Comparison of ENCODE assay signal across 18 cellular contexts in the genomic region with DNA sequence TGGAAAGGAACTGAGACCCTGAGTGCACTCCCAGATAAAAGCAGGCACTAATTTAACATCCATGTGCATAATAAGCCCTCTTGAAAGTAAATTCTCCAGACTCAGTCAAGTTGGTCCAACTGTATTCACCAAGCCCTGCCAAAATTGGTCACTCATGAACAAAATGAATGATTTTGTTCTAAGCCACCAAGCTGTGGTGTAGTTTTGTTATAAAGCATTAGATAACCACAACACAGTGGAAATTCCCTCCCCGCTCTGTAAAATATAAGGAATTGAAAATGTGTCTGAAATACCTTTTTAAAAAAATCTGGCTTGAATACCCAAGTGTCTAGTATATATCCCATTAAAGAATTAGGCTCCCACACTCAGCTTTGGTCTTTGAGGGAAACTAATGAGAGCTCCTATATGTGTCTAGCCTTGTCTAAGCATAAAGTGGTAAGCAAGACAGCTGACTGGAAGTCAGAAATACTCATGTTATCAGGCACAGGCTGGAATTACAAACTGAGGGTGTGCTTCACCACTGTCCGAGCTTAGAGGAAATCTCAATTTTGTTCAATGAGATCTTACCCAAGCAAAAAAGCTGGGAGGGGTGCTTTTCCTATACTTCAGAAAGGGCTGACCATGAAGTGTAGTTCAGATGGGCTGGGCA. TPM values are rescaled to one million over a fixed set of nuclear protein-coding genes. Genes with fewer than 3 reads are reported as not detected.
DNase-seq lines count a peak whose midpoint lies in the region; ATAC-seq and FAIRE-seq lines count a peak whose summit lies in the region.
"Had no signal": no experiment of that assay in that cellular context is flagged by ENCODE, and none has a peak within 500 bp of the region (broad histone marks: within the 10 kb centered on the region; RNA-seq: fewer than 3 reads in every experiment).

No MANE protein-coding gene starts in this region.

- H3K4me3 Mint-ChIP-seq in activated naive CD8-positive, alpha-beta T cell treated with anti-CD3 and anti-CD28 coated beads, Interleukin-2, amount 50 U/mL, for 24 hours, result no peak overlapping the region
- H3K4me3 Mint-ChIP-seq in activated T-helper 1 cell treated with anti-CD3 and anti-CD28 coated beads, Interleukin-12 subunit alpha, Interleukin-12 subunit beta, Interleukin-2, Interleukin-4 antibody, amounts not matched to agents 30 ng/mL and 10 ng/mL and 1 ng/mL, durations not matched to agents 14 hours and 24 hours and 36 hours, result no peak overlapping the region
- H3K4me3 Mint-ChIP-seq: CD14-positive monocyte, immature natural killer cell had no signal

- DNase-seq in GM18507 (ENCODE audit: extremely low spot score, insufficient read length, low read depth) (no peak), COLO668 (lab: John Stamatoyannopoulos, UW; ENCODE audit: unreplicated experiment) (no peak), left lobe of liver (ENCODE audit: low spot score) (no peak)
- no peak for DNase-seq in activated naive CD8-positive, alpha-beta T cell treated with anti-CD3 and anti-CD28 coated beads, Interleukin-2, amount 50 U/mL, for 24 hours
- DNase-seq in activated T-helper 1 cell treated with anti-CD3 and anti-CD28 coated beads, Interleukin-12 subunit alpha, Interleukin-12 subunit beta, Interleukin-2, Interleukin-4 antibody, amounts not matched to agents 30 ng/mL and 10 ng/mL and 1 ng/mL, durations not matched to agents 14 hours and 24 hours and 36 hours (ENCODE audit: low spot score), result no peak
- DNase-seq: activated CD4-positive, CD25-positive, alpha-beta regulatory T cell; GM23248; immature natural killer cell; IMR-90; NCI-H1048; OCI-M1; stomach had no signal

- intact Hi-C loops in activated T-helper 1 cell treated with anti-CD3 and anti-CD28 coated beads, Interleukin-12 subunit alpha, Interleukin-12 subunit beta, Interleukin-2, Interleukin-4 antibody, amounts not matched to agents 30 ng/mL and 10 ng/mL and 1 ng/mL, durations not matched to agents 14 hours and 24 hours and 36 hours (cut with micrococcal nuclease), result no loop called here

- H3K27me3 Mint-ChIP-seq in activated naive CD8-positive, alpha-beta T cell treated with anti-CD3 and anti-CD28 coated beads, Interleukin-2, amount 50 U/mL, for 24 hours, result no peaks in the 10 kb centered on the region
- H3K27me3 Mint-ChIP-seq in activated T-helper 1 cell treated with anti-CD3 and anti-CD28 coated beads, Interleukin-12 subunit alpha, Interleukin-12 subunit beta, Interleukin-2, Interleukin-4 antibody, amounts not matched to agents 30 ng/mL and 10 ng/mL and 1 ng/mL, durations not matched to agents 14 hours and 24 hours and 36 hours (ENCODE audit: insufficient read depth), result no peaks in the 10 kb centered on the region

- H3K36me3 Mint-ChIP-seq in activated naive CD8-positive, alpha-beta T cell treated with anti-CD3 and anti-CD28 coated beads, Interleukin-2, amount 50 U/mL, for 24 hours (ENCODE audit: low read depth), result peaks cover 58% of the 10 kb centered on the region
- peaks cover 31% of the 10 kb centered on the region for H3K36me3 Mint-ChIP-seq in activated T-helper 1 cell treated with anti-CD3 and anti-CD28 coated beads, Interleukin-12 subunit alpha, Interleukin-12 subunit beta, Interleukin-2, Interleukin-4 antibody, amounts not matched to agents 30 ng/mL and 10 ng/mL and 1 ng/mL, durations not matched to agents 14 hours and 24 hours and 36 hours (ENCODE audit: low read depth)

- ATAC-seq in GM19463 (IDR thresholded peaks at IDR 0.05; ENCODE audit: unreplicated experiment) (peak; percentile 77), HG02981 (IDR thresholded peaks at IDR 0.05; ENCODE audit: unreplicated experiment) (peak; percentile 69), left lobe of liver (no peak)
- ATAC-seq in activated naive CD8-positive, alpha-beta T cell treated with anti-CD3 and anti-CD28 coated beads, Interleukin-2, amount 50 U/mL, for 24 hours, result peak; percentile 28
- ATAC-seq: gastroesophageal sphincter, sciatic nerve had no signal

- H3K4me1 Mint-ChIP-seq in activated naive CD8-positive, alpha-beta T cell treated with anti-CD3 and anti-CD28 coated beads, Interleukin-2, amount 50 U/mL, for 24 hours, result peaks cover 10% of the 10 kb centered on the region
- H3K4me1 Mint-ChIP-seq in activated T-helper 1 cell treated with anti-CD3 and anti-CD28 coated beads, Interleukin-12 subunit alpha, Interleukin-12 subunit beta, Interleukin-2, Interleukin-4 antibody, amounts not matched to agents 30 ng/mL and 10 ng/mL and 1 ng/mL, durations not matched to agents 14 hours and 24 hours and 36 hours (ENCODE audit: low read depth), result peaks cover 6% of the 10 kb centered on the region
- H3K4me1 Mint-ChIP-seq: immature natural killer cell had no signal

- no peak overlapping the region for H3K27ac Mint-ChIP-seq in activated naive CD8-positive, alpha-beta T cell treated with anti-CD3 and anti-CD28 coated beads, Interleukin-2, amount 50 U/mL, for 24 hours
- no peak overlapping the region for H3K27ac Mint-ChIP-seq in activated T-helper 1 cell treated with anti-CD3 and anti-CD28 coated beads, Interleukin-12 subunit alpha, Interleukin-12 subunit beta, Interleukin-2, Interleukin-4 antibody, amounts not matched to agents 30 ng/mL and 10 ng/mL and 1 ng/mL, durations not matched to agents 14 hours and 24 hours and 36 hours

- peak; percentile 75 for FAIRE-seq in GM18507 (lab: Jason Lieb, UNC)
- FAIRE-seq: endothelial cell of umbilical vein had no signal

- no peaks in the 10 kb centered on the region for H3K9me3 Mint-ChIP-seq in activated naive CD8-positive, alpha-beta T cell treated with anti-CD3 and anti-CD28 coated beads, Interleukin-2, amount 50 U/mL, for 24 hours
- H3K9me3 Mint-ChIP-seq in activated T-helper 1 cell treated with anti-CD3 and anti-CD28 coated beads, Interleukin-12 subunit alpha, Interleukin-12 subunit beta, Interleukin-2, Interleukin-4 antibody, amounts not matched to agents 30 ng/mL and 10 ng/mL and 1 ng/mL, durations not matched to agents 14 hours and 24 hours and 36 hours, result no peaks in the 10 kb centered on the region
- H3K9me3 Mint-ChIP-seq: CD14-positive monocyte, immature natural killer cell had no signal

RNA-seq across cellular contexts. Expression of gene IDNK, which starts 33.2 kb away (rescaled TPM):
- 23.9 TPM for total RNA-seq in left lobe of liver
- 4.5 and 6.3 TPM in 2 replicates for total RNA-seq in activated T-helper 1 cell treated with anti-CD3 and anti-CD28 coated beads, Interleukin-12 subunit alpha, Interleukin-12 subunit beta, Interleukin-2, Interleukin-4 antibody, amounts not matched to agents 30 ng/mL and 10 ng/mL and 1 ng/mL, durations not matched to agents 14 hours and 24 hours and 36 hours

RNA-seq across cellular contexts. Expression of gene UBQLN1, which starts 51.6 kb away (rescaled TPM):
- total RNA-seq in left lobe of liver, result 45.9 TPM
- 142 and 143 TPM in 2 replicates for total RNA-seq in activated T-helper 1 cell treated with anti-CD3 and anti-CD28 coated beads, Interleukin-12 subunit alpha, Interleukin-12 subunit beta, Interleukin-2, Interleukin-4 antibody, amounts not matched to agents 30 ng/mL and 10 ng/mL and 1 ng/mL, durations not matched to agents 14 hours and 24 hours and 36 hours
